ENCODE assay signal across 1 cellular context in genomic region chr1:109099871-109100757, GRCh38.
A peak's percentile ranks its signal among the peaks of the same experiment; 100 is the strongest.
TF ChIP-seq lines count a peak whose summit lies in the region.

No MANE protein-coding gene starts in this region.

TF ChIP-seq in HepG2, 621 proteins besides CTCF, POLR2A, EP300 and RAD21 (continued from another document and continues in another):
- TF ChIP-seq ZBTB4 (CRISPR knock-in tag; IDR thresholded peaks at IDR 0.05; ENCODE audit: borderline replicate concordance) (no peak), RARA (CRISPR knock-in tag; IDR thresholded peaks at IDR 0.05) (peak; percentile 66), ZNF879 (CRISPR knock-in tag; IDR thresholded peaks at IDR 0.05) (0 out of 2 replicates have a peak, but pooled peaks have one; percentile 44), TEF (CRISPR knock-in tag; IDR thresholded peaks at IDR 0.05) (no peak), AKNA (CRISPR knock-in tag; IDR thresholded peaks at IDR 0.05; ENCODE audit: borderline replicate concordance) (no peak), ZNF441 (CRISPR knock-in tag; IDR thresholded peaks at IDR 0.05; ENCODE audit: borderline replicate concordance) (peak; percentile 85), ZNF280B (CRISPR knock-in tag; IDR thresholded peaks at IDR 0.05; ENCODE audit: borderline replicate concordance) (peak; percentile 90), ZNF17 (CRISPR knock-in tag; IDR thresholded peaks at IDR 0.05) (no peak), MTF2 (CRISPR knock-in tag; IDR thresholded peaks at IDR 0.05; ENCODE audit: borderline replicate concordance) (peak; percentile 73), ZNF740 (CRISPR knock-in tag; IDR thresholded peaks at IDR 0.05) (peak; percentile 90; the same call in 1 of the 2 replicates), ZNF546 (CRISPR knock-in tag; conservative IDR thresholded peaks at IDR 0.05) (peak; percentile 81; the same call in 1 of the 2 replicates), ZNF451 (CRISPR knock-in tag; IDR thresholded peaks at IDR 0.05) (peak; percentile 94), ZEB1 (IDR thresholded peaks at IDR 0.05; ENCODE audit: insufficient replicate concordance, low read depth) (no peak), TEAD3 (CRISPR knock-in tag; optimal IDR thresholded peaks at IDR 0.05; ENCODE audit: borderline replicate concordance) (peak; percentile 67), CCAR2 (optimal IDR thresholded peaks at IDR 0.05; ENCODE audit: low read depth, low read length) (no peak), ZNF577 (CRISPR knock-in tag; IDR thresholded peaks at IDR 0.05; ENCODE audit: borderline replicate concordance, low read depth) (no peak), SUZ12 (IDR thresholded peaks at IDR 0.05; ENCODE audit: low read depth, low read length) (peak; percentile 38), TBX3 (IDR thresholded peaks at IDR 0.05; ENCODE audit: borderline replicate concordance) (peak; percentile 71; the same call in 1 of the 2 replicates), ETV6 (CRISPR knock-in tag; conservative IDR thresholded peaks at IDR 0.05) (peak; percentile 91), ZFP82 (CRISPR knock-in tag; IDR thresholded peaks at IDR 0.05; ENCODE audit: borderline replicate concordance) (no peak; the same call in 1 of the 2 replicates), TGIF2 (CRISPR knock-in tag; IDR thresholded peaks at IDR 0.05) (peak; percentile 79; the same call in 1 of the 2 replicates), ZBTB33 (CRISPR knock-in tag; IDR thresholded peaks at IDR 0.05) (peak; percentile 30; the same call in 1 of the 2 replicates), ZNF296 (CRISPR knock-in tag; conservative IDR thresholded peaks at IDR 0.05) (0 out of 2 replicates have a peak, but pooled peaks have one; percentile 28), ZNF549 (CRISPR knock-in tag; IDR thresholded peaks at IDR 0.05) (no peak), ZNF562 (CRISPR knock-in tag; IDR thresholded peaks at IDR 0.05; ENCODE audit: borderline replicate concordance) (no peak), TRIM22 (IDR thresholded peaks at IDR 0.05) (no peak), HNRNPUL1 (IDR thresholded peaks at IDR 0.05; ENCODE audit: low read depth, low read length) (peak; percentile 85; the same call in 1 of the 2 replicates), EED (CRISPR knock-in tag; IDR thresholded peaks at IDR 0.05) (peak; percentile 84), ZNF460 (CRISPR knock-in tag; IDR thresholded peaks at IDR 0.05; ENCODE audit: borderline replicate concordance) (peak; percentile 39; the same call in 1 of the 2 replicates), SNAI1 (CRISPR knock-in tag; IDR thresholded peaks at IDR 0.05; ENCODE audit: borderline replicate concordance) (peak; percentile 77; the same call in 1 of the 2 replicates), DR1 (CRISPR knock-in tag; IDR thresholded peaks at IDR 0.05) (peak; percentile 99), CSRNP1 (CRISPR knock-in tag; IDR thresholded peaks at IDR 0.05) (peak; percentile 77), TBX2 (CRISPR knock-in tag; IDR thresholded peaks at IDR 0.05; ENCODE audit: borderline replicate concordance) (peak; percentile 83), FOXM1 (CRISPR knock-in tag; IDR thresholded peaks at IDR 0.05) (no peak), DMTF1 (CRISPR knock-in tag; IDR thresholded peaks at IDR 0.05) (no peak), ZNF251 (CRISPR knock-in tag; IDR thresholded peaks at IDR 0.05) (peak; percentile 83), KLF6 (CRISPR knock-in tag; IDR thresholded peaks at IDR 0.05) (peak; percentile 98), ZBTB8A (CRISPR knock-in tag; IDR thresholded peaks at IDR 0.05; ENCODE audit: borderline replicate concordance, low read depth) (no peak), TFE3 (CRISPR knock-in tag; IDR thresholded peaks at IDR 0.05) (peak; percentile 77), ZNF678 (CRISPR knock-in tag; IDR thresholded peaks at IDR 0.05) (peak; percentile 96; the same call in 1 of the 2 replicates), ZFAT (CRISPR knock-in tag; conservative IDR thresholded peaks at IDR 0.05) (no peak), GATAD1 (CRISPR knock-in tag; IDR thresholded peaks at IDR 0.05) (peak; percentile 91)
